In genomic region chr1:20683614-20684013, GRCh38 we compare ENCODE assay signal across 28 cellular contexts. TPM values are rescaled to one million over a fixed set of nuclear protein-coding genes. Genes with fewer than 3 reads are reported as not detected.
"Had no signal": no experiment of that assay in that cellular context is flagged by ENCODE, and none has a peak within 500 bp of the region (broad histone marks: within the 10 kb centered on the region; RNA-seq: fewer than 3 reads in every experiment).

No MANE protein-coding gene starts in this region.

- H3K27me3 ChIP-seq: neutrophil, pancreas, testis had no signal

- DNase-seq: activated B cell treated with CpG ODN at 0.5 μM for 24 hours; activated CD4-positive, alpha-beta memory T cell treated with anti-CD3 and anti-CD28 coated beads for 36 hours; activated CD4-positive, alpha-beta T cell treated with anti-CD3 and anti-CD28 coated beads for 48 hours; activated effector memory CD4-positive, alpha-beta T cell treated with anti-CD3 and anti-CD28 coated beads, Interleukin-2, amount 50 U/mL, for 16 hours; aorta; central memory CD4-positive, alpha-beta T cell; dermis blood vessel endothelial cell; effector memory CD4-positive, alpha-beta T cell; foreskin melanocyte; glutamatergic neuron; hypothalamus; left colon; mammary epithelial cell; pancreas; stimulated activated CD4-positive, alpha-beta T cell treated with anti-CD3 and anti-CD28 coated beads, Interleukin-2, amount 100 ng/mL, for 48 hours; stimulated activated CD8-positive, alpha-beta memory T cell treated with anti-CD3 and anti-CD28 coated beads, Interleukin-4, amount 100 ng/mL, for 48 hours; stimulated activated naive B cell treated with anti-CD40 and anti-IgM and Interleukin-4, amounts not matched to agents 10 μg/mL and 1 μg/mL and 100 μg/mL, for 72 hours; T-helper 17 cell; testis had no signal

- H3K4me1 Mint-ChIP-seq: brain, mesothelial cell of epicardium had no signal

- H3K9me3 Mint-ChIP-seq: activated B cell treated with CpG ODN at 0.5 μM for 24 hours; activated CD4-positive, alpha-beta memory T cell treated with anti-CD3 and anti-CD28 coated beads for 36 hours; activated naive CD4-positive, alpha-beta T cell treated with anti-CD3 and anti-CD28 coated beads, Interleukin-2, amount 50 U/mL, for 24 hours; brain; mesothelial cell of epicardium; naive thymus-derived CD8-positive, alpha-beta T cell; type B pancreatic cell had no signal

- H3K36me3 Mint-ChIP-seq: activated CD4-positive, alpha-beta memory T cell treated with anti-CD3 and anti-CD28 coated beads for 36 hours; activated naive CD4-positive, alpha-beta T cell treated with anti-CD3 and anti-CD28 coated beads, Interleukin-2, amount 50 U/mL, for 24 hours; brain; mesothelial cell of epicardium; naive thymus-derived CD8-positive, alpha-beta T cell; stimulated activated naive B cell treated with anti-CD40 and anti-IgM and Interleukin-4, amounts not matched to agents 10 μg/mL and 1 μg/mL and 100 μg/mL, for 72 hours; type B pancreatic cell had no signal

- H3K4me3 Mint-ChIP-seq: activated B cell treated with CpG ODN at 0.5 μM for 24 hours; activated CD4-positive, alpha-beta memory T cell treated with anti-CD3 and anti-CD28 coated beads for 36 hours; activated naive CD4-positive, alpha-beta T cell treated with anti-CD3 and anti-CD28 coated beads, Interleukin-2, amount 50 U/mL, for 24 hours; brain; mesothelial cell of epicardium; naive thymus-derived CD8-positive, alpha-beta T cell; stimulated activated naive B cell treated with anti-CD40 and anti-IgM and Interleukin-4, amounts not matched to agents 10 μg/mL and 1 μg/mL and 100 μg/mL, for 72 hours; T-helper 17 cell; type B pancreatic cell had no signal

- H3K27ac ChIP-seq: neutrophil, pancreas had no signal

- H3K4me1 ChIP-seq: pancreas had no signal

- H3K4me3 ChIP-seq: pancreas, smooth muscle cell, testis had no signal

- H3K9me3 ChIP-seq: neutrophil, pancreas, testis had no signal

- H3K27me3 Mint-ChIP-seq: type B pancreatic cell had no signal

- FAIRE-seq: islet of Langerhans, pancreas had no signal

- ATAC-seq: left colon; naive thymus-derived CD8-positive, alpha-beta T cell; pancreas; sciatic nerve; stimulated activated naive B cell treated with anti-CD40 and anti-IgM and Interleukin-4, amounts not matched to agents 10 μg/mL and 1 μg/mL and 100 μg/mL, for 72 hours; T-helper 17 cell had no signal

- H3K27ac Mint-ChIP-seq: activated B cell treated with CpG ODN at 0.5 μM for 24 hours; activated CD4-positive, alpha-beta memory T cell treated with anti-CD3 and anti-CD28 coated beads for 36 hours; activated naive CD4-positive, alpha-beta T cell treated with anti-CD3 and anti-CD28 coated beads, Interleukin-2, amount 50 U/mL, for 24 hours; brain; mesothelial cell of epicardium; naive thymus-derived CD8-positive, alpha-beta T cell; stimulated activated naive B cell treated with anti-CD40 and anti-IgM and Interleukin-4, amounts not matched to agents 10 μg/mL and 1 μg/mL and 100 μg/mL, for 72 hours; T-helper 17 cell; type B pancreatic cell had no signal

- H3K36me3 ChIP-seq: neutrophil, pancreas had no signal

RNA-seq across cellular contexts. Expression of gene KIF17, which starts 34.2 kb away (rescaled TPM):
- total RNA-seq: activated B cell treated with CpG ODN at 0.5 μM for 24 hours; activated CD4-positive, alpha-beta memory T cell treated with anti-CD3 and anti-CD28 coated beads for 36 hours; naive thymus-derived CD8-positive, alpha-beta T cell had no signal

RNA-seq across cellular contexts. Expression of gene SH2D5, which starts 48.9 kb away (rescaled TPM):
- total RNA-seq: naive thymus-derived CD8-positive, alpha-beta T cell; sciatic nerve; T-helper 17 cell had no signal
